23 cellular contexts compared by ENCODE assay signal in the genomic region with DNA sequence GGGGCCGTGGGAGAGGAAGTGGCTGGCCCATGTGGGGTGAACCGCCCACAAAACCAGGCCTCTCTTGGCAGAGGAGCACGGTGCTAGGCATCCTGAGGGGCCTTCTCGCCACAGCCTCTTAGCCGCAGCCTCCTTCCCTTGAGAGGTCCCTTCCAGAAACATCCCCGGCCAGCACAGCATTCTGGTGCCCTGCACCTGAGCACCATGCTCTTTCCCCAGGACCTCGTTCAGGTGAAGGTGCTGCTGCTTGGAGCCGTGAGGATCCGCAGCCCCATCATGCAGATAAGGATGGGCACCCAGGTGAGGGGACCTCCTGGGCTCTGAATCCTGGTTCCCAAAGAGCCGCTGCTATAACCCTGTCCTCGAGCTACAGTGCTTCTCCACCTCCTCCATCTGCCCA.
"Had no signal": no experiment of that assay in that cellular context is flagged by ENCODE, and none has a peak within 500 bp of the region (broad histone marks: within the 10 kb centered on the region; RNA-seq: fewer than 3 reads in every experiment).

No MANE protein-coding gene starts in this region.

- H3K4me3 Mint-ChIP-seq: mesothelial cell of epicardium; naive B cell; natural killer cell; nephron progenitor cell; neural progenitor cell; stimulated activated effector memory CD8-positive, alpha-beta T cell treated with anti-CD3 and anti-CD28 coated beads, Interleukin-12 subunit alpha, Interleukin-12 subunit beta, amount 100 ng/mL, for 72 hours; stimulated activated naive CD8-positive, alpha-beta T cell treated with anti-CD3 and anti-CD28 coated beads, Interleukin-15, Interleukin-2, amounts not matched to agents 100 ng/mL and 50 ng/mL, for 24 hours had no signal

- H3K9me3 ChIP-seq: left ventricle myocardium inferior, ovary, suprapubic skin, thoracic aorta, tibial artery, uterus had no signal

- H2AFZ ChIP-seq: hepatocyte, neural progenitor cell had no signal

- H3K4me2 ChIP-seq: hepatocyte, neural progenitor cell had no signal

- H3K36me3 Mint-ChIP-seq: mesothelial cell of epicardium; naive B cell; neural progenitor cell; stimulated activated effector memory CD8-positive, alpha-beta T cell treated with anti-CD3 and anti-CD28 coated beads, Interleukin-12 subunit alpha, Interleukin-12 subunit beta, amount 100 ng/mL, for 72 hours had no signal

- H3K4me1 Mint-ChIP-seq: mesothelial cell of epicardium had no signal

- H3K36me3 ChIP-seq: left ventricle myocardium inferior, neural progenitor cell, ovary, suprapubic skin, thoracic aorta, tibial artery, uterus had no signal

- H3K79me2 ChIP-seq: hepatocyte had no signal

- H3K4me1 ChIP-seq: neural progenitor cell, suprapubic skin, tibial artery, uterus had no signal

- H3K27ac ChIP-seq: hepatocyte, left ventricle myocardium inferior, neural progenitor cell, ovary, skin epidermis, suprapubic skin, thoracic aorta, tibial artery, uterus had no signal

- H3K4me3 ChIP-seq: hepatocyte, left ventricle myocardium inferior, lung, neural progenitor cell, ovary, skin epidermis, suprapubic skin, thoracic aorta, tibial artery, uterus had no signal

- H3K9ac ChIP-seq: neural progenitor cell had no signal

- H3K27me3 ChIP-seq: hepatocyte, ovary, uterus had no signal

- H3K27ac Mint-ChIP-seq: mesothelial cell of epicardium; natural killer cell; progenitor cell of endocrine pancreas; stimulated activated effector memory CD8-positive, alpha-beta T cell treated with anti-CD3 and anti-CD28 coated beads, Interleukin-12 subunit alpha, Interleukin-12 subunit beta, amount 100 ng/mL, for 72 hours; stimulated activated naive CD8-positive, alpha-beta T cell treated with anti-CD3 and anti-CD28 coated beads, Interleukin-15, Interleukin-2, amounts not matched to agents 100 ng/mL and 50 ng/mL, for 24 hours had no signal

- DNase-seq: islet precursor cell; left ventricle myocardium inferior; mesendoderm; naive B cell; natural killer cell; nephron progenitor cell; ovary; right cardiac atrium; stimulated activated CD4-positive, alpha-beta T cell treated with anti-CD3 and anti-CD28 coated beads, Interleukin-4, amount 100 ng/mL, for 24 hours; stimulated activated naive CD4-positive, alpha-beta T cell; tibial artery; trophoblast cell; uterus had no signal
